Comparison of ENCODE assay signal across 15 cellular contexts in the genomic region with DNA sequence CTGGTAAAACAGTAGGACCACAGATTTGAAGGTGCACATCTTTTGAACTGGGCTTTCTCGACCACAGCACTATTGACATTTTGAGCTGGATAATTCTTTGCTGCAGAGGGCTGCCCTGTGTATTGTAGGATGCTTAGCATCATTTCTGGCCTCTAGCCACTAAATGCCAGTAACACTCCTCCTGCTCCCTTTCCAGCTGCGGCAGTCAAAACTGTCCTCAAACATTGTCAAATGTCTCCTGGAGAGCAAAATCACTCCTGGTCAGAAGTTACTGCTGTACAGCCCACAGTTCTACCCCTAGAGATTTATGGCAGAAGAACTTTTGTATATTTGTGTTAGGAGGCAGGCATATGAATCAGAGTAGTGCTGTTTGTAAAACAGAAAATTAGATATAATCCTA.
DNase-seq lines count a peak whose midpoint lies in the region; TF ChIP-seq lines count a peak whose summit lies in the region.
"Had no signal": no experiment of that assay in that cellular context is flagged by ENCODE, and none has a peak within 500 bp of the region (broad histone marks: within the 10 kb centered on the region; RNA-seq: fewer than 3 reads in every experiment).

No MANE protein-coding gene starts in this region.

- DNase-seq in NCI-H82 (lab: John Stamatoyannopoulos, UW) (peak; percentile 34), NCI-H82 treated with DMSO at 0.1 percent for 48 hours (lab: John Stamatoyannopoulos, UW; ENCODE audit: unreplicated experiment) (no peak), NCI-H69 (lab: John Stamatoyannopoulos, UW) (peak; percentile 70), islet precursor cell (peak; percentile 52), GM20000 (ENCODE audit: low spot score) (no peak), HuH-7 (ENCODE audit: low spot score) (no peak)
- DNase-seq: C1 segment of cervical spinal cord; Calu3; CD4-positive, alpha-beta memory T cell; COR-L47; DMS79; EL; GDM1; GOT3; HCEC 1CT had no signal

- no peak for TF ChIP-seq CTCF in GM20000 (IDR thresholded peaks at IDR 0.05; ENCODE audit: extremely low read depth, missing control alignments)

Comparison
In these comparisons a context has a peak if more than half of its experiments do, and no peak if none do; other contexts are left out.
1. DNase-seq: peak in NCI-H82 (single experiment), NCI-H69 (single experiment) and islet precursor cell (single experiment); none in NCI-H82 treated with DMSO at 0.1 percent for 48 hours (single experiment), GM20000 (single experiment) and HuH-7 (single experiment).